16 cellular contexts compared by ENCODE assay signal in the genomic region with DNA sequence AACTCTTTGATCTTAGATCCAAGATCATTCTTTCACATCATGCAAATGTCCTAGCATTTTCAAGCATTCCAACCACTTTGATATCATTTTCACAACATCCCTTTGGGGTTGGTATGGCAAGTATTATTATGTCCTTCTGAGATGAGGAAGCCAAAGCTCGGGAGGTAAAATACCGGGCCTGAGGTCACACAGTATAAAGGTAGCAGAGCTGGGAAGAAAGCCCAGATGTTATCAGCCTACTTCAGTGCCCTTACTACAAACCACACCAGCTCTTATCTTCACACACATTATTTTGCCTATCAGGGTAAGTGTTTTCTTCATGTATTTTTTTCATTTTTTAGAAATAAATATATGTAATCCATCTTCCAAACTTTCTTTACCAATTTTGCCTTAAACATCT. TPM values are rescaled to one million over a fixed set of nuclear protein-coding genes. Genes with fewer than 3 reads are reported as not detected.
DNase-seq lines count a peak whose midpoint lies in the region; FAIRE-seq and TF ChIP-seq lines count a peak whose summit lies in the region.
"Had no signal": no experiment of that assay in that cellular context is flagged by ENCODE, and none has a peak within 500 bp of the region (broad histone marks: within the 10 kb centered on the region; RNA-seq: fewer than 3 reads in every experiment).

No MANE protein-coding gene starts in this region.

- H3K9me3 ChIP-seq in mammary epithelial cell (replicated peaks; ENCODE audit: insufficient read depth, low read length) (no peaks in the 10 kb centered on the region), breast epithelium (no peaks in the 10 kb centered on the region), Loucy (ENCODE audit: insufficient read depth, low read depth, low read length) (no peaks in the 10 kb centered on the region), small intestine (ENCODE audit: control insufficient read depth, low read depth) (no peaks in the 10 kb centered on the region)
- H3K9me3 ChIP-seq: BLaER1 had no signal

- peaks cover 12% of the 10 kb centered on the region for H3K4me1 ChIP-seq in mammary epithelial cell (ENCODE audit: insufficient read depth, low read length)
- H3K4me1 ChIP-seq in breast epithelium: peaks cover 0 to 4% of the 10 kb centered on the region in 2 donors
- peaks cover 48% of the 10 kb centered on the region for H3K4me1 ChIP-seq in Loucy (ENCODE audit: insufficient read depth, low read length, poor library complexity, severe bottlenecking)
- no peaks in the 10 kb centered on the region for H3K4me1 ChIP-seq in small intestine (ENCODE audit: control insufficient read depth in 2 of 2, insufficient read depth in 1 of 2, low read depth in 1 of 2, low read length in 1 of 2)

- dilution Hi-C loops in mammary epithelial cell (cut with HindIII; ENCODE audit: low sequenced_read_pairs): no loop called here

- no peak for FAIRE-seq in small intestine (lab: Jason Lieb, UNC)

- no TSS peak for BruUV-seq in mammary epithelial cell (replicated peaks; lab: Mats Ljungman, UMichigan)

- no peaks in the 10 kb centered on the region for H3K36me3 ChIP-seq in mammary epithelial cell (ENCODE audit: insufficient read depth, low read length)
- H3K36me3 ChIP-seq in breast epithelium: no peaks in the 10 kb centered on the region
- H3K36me3 ChIP-seq in Loucy (ENCODE audit: insufficient read depth, low read length): no peaks in the 10 kb centered on the region
- H3K36me3 ChIP-seq in small intestine (ENCODE audit: control insufficient read depth in 2 of 2, insufficient read depth in 2 of 2, low read length in 2 of 2): no peaks in the 10 kb centered on the region
- H3K36me3 ChIP-seq: BLaER1 had no signal

- H3K27me3 ChIP-seq in mammary epithelial cell (ENCODE audit: insufficient read depth, low read length) (no peaks in the 10 kb centered on the region), breast epithelium (no peaks in the 10 kb centered on the region), Loucy (ENCODE audit: insufficient read depth, low read length, poor library complexity, severe bottlenecking) (no peaks in the 10 kb centered on the region), small intestine (ENCODE audit: control insufficient read depth in 2 of 2, insufficient read depth in 2 of 2, low read length in 2 of 2) (no peaks in the 10 kb centered on the region)
- H3K27me3 ChIP-seq: BLaER1 had no signal

- H3K27ac ChIP-seq in mammary epithelial cell (ENCODE audit: insufficient read depth, low read depth, low read length) (no peak overlapping the region), breast epithelium (no peak overlapping the region), small intestine (ENCODE audit: low read depth in 1 of 2, low read length in 1 of 2) (no peak overlapping the region)
- H3K27ac ChIP-seq: BLaER1, HL-60 had no signal

- peaks cover 30% of the 10 kb centered on the region; the same call in 1 of the 2 replicates for H3F3A ChIP-seq in Loucy (ENCODE audit: low read depth)

- H3K79me2 ChIP-seq in mammary epithelial cell (ENCODE audit: insufficient read depth, low read length): peaks cover 4% of the 10 kb centered on the region
- peaks cover 25% of the 10 kb centered on the region for H3K79me2 ChIP-seq in Loucy (ENCODE audit: insufficient read depth, low read length)

- H3K9me2 ChIP-seq in Loucy (replicated peaks; ENCODE audit: low read depth, low read length): no peaks in the 10 kb centered on the region

- intact Hi-C loops in mammary epithelial cell (cut with micrococcal nuclease): no loop called here
- intact Hi-C loops in breast epithelium (cut with DNase I; ENCODE audit: low total_unique reads): no loop called here
- intact Hi-C loops in head of caudate nucleus (cut with DNase I): no loop called here

- TF ChIP-seq POLR2A in breast epithelium (IDR thresholded peaks at IDR 0.05) (no peak), erythroblast (IDR thresholded peaks at IDR 0.05; ENCODE audit: low read length) (no peak)

- H3K4me3 ChIP-seq in mammary epithelial cell (replicated peaks in 1 of 3; ENCODE audit: insufficient read depth in 1 of 3, low read depth in 2 of 3, low read length in 3 of 3) (no peak overlapping the region), breast epithelium (no peak overlapping the region), Loucy (ENCODE audit: low read length, poor library complexity, severe bottlenecking) (peak overlapping the region; percentile 48), small intestine (ENCODE audit: low read depth in 1 of 2, low read length in 2 of 2) (no peak overlapping the region)
- H3K4me3 ChIP-seq: BLaER1 had no signal

- in situ Hi-C loops in mammary epithelial cell (cut with MboI; ENCODE audit: low sequenced_read_pairs in 2 of 2): no loop called here

- H3K4me2 ChIP-seq in mammary epithelial cell (ENCODE audit: insufficient read depth, low read depth, low read length) (no peak overlapping the region), Loucy (ENCODE audit: low read depth, low read length, poor library complexity, severe bottlenecking) (peak overlapping the region; percentile 96)
- H3K4me2 ChIP-seq: BLaER1 had no signal

- WGBS in mammary epithelial cell (ENCODE audit: low coverage, missing lambda C conversion rate): 10% methylated on average over 2 of the region's 2 CpGs
- WGBS in small intestine, 3 donors: 7 to 40% (median 16%) methylated on average over 2 of the region's 2 CpGs

- CTCF ChIA-PET in mammary epithelial cell (lab: Charles Lee; ENCODE audit: low non-redundant PET): no interaction called here

- no peaks in the 10 kb centered on the region for H4K20me1 ChIP-seq in mammary epithelial cell (ENCODE audit: insufficient read depth, low read length)
- H4K20me1 ChIP-seq in Loucy (ENCODE audit: insufficient read depth, low read length, poor library complexity, severe bottlenecking): peaks cover 7% of the 10 kb centered on the region
- H4K20me1 ChIP-seq: BLaER1 had no signal

- H3K9ac ChIP-seq in mammary epithelial cell (ENCODE audit: insufficient read depth, low read length) (no peak overlapping the region), Loucy (ENCODE audit: low read depth, low read length, poor library complexity, severe bottlenecking) (peak overlapping the region; percentile 27)
- H3K9ac ChIP-seq: BLaER1 had no signal

- DNase-seq in mammary epithelial cell (no peak), breast epithelium (ENCODE audit: low spot score in 2 of 2) (no peak), erythroblast (lab: John Stamatoyannopoulos, UW) (peak; percentile 17 to 69), small intestine (peak; percentile 58), COLO829 (ENCODE audit: low spot score) (no peak), NCI-H1092 (lab: John Stamatoyannopoulos, UW) (no peak), head of caudate nucleus (no peak)
- DNase-seq: 8988T; AML-193; CD8-positive, alpha-beta memory T cell; DMS53; GF-D8; IMR-90 had no signal

- H2AFZ ChIP-seq in mammary epithelial cell (ENCODE audit: low read depth, low read length) (peak overlapping the region; percentile 48), Loucy (ENCODE audit: low read length) (no peak overlapping the region)

- TF ChIP-seq CTCF in mammary epithelial cell (conservative IDR thresholded peaks at IDR 0.05 in 1 of 2, IDR thresholded peaks at IDR 0.05 in 1 of 2; ENCODE audit: extremely low read depth in 1 of 2, insufficient read depth in 1 of 2, low read depth in 1 of 2, low read length in 2 of 2): no peak
- no peak for TF ChIP-seq CTCF in breast epithelium (IDR thresholded peaks at IDR 0.05)
- no peak for TF ChIP-seq CTCF in Loucy (conservative IDR thresholded peaks at IDR 0.05; ENCODE audit: low read length)

RNA-seq across cellular contexts. Expression of gene B4GALT6, which starts 4.2 kb away (rescaled TPM):
- 10 to 100 TPM in 1 of 2 donors, 1 to 10 TPM in 1; 7.2 to 17.1 TPM for total RNA-seq in mammary epithelial cell
- polyA plus RNA-seq in mammary epithelial cell: 6.1 TPM
- polyA minus RNA-seq in mammary epithelial cell: 31.4 TPM
- 1 to 10 TPM; 2.9 to 3.8 (median 3.0) TPM for total RNA-seq in breast epithelium
- polyA plus RNA-seq in small intestine: 10 to 100 TPM in 1 of 3 donors, 1 to 10 TPM in 2; 4.7 to 10.3 (median 6.0) TPM

Comparison
In these comparisons a context has a peak if more than half of its experiments do, and no peak if none do; other contexts are left out.
1. DNase-seq: peak in erythroblast (2 of 2) and small intestine (single experiment); none in mammary epithelial cell (single experiment), breast epithelium (0 of 2), COLO829 (single experiment), NCI-H1092 (single experiment) and head of caudate nucleus (0 of 42).